Comparison of ENCODE assay signal across 21 cellular contexts in genomic region chr10:69501657-69502056, GRCh38.
"Had no signal": no experiment of that assay in that cellular context is flagged by ENCODE, and none has a peak within 500 bp of the region (broad histone marks: within the 10 kb centered on the region; RNA-seq: fewer than 3 reads in every experiment).

No MANE protein-coding gene starts in this region.

- H3K36me3 Mint-ChIP-seq: natural killer cell treated with Interleukin-12 subunit alpha and Interleukin-12 subunit beta and Interleukin-15 and Interleukin-18, amount 100 ng/mL, for 72 hours; stimulated activated memory B cell treated with anti-CD40 and anti-IgM and Interleukin-4, amounts not matched to agents 10 μg/mL and 1 μg/mL and 100 μg/mL, for 72 hours had no signal

- ATAC-seq: activated CD8-positive, alpha-beta T cell treated with anti-CD3 and anti-CD28 coated beads, Interleukin-2, amount 10 ng/mL, durations not matched to agents 7 days and 5 days; activated naive CD8-positive, alpha-beta T cell treated with anti-CD3 and anti-CD28 coated beads, Interleukin-2, amount 50 U/mL, for 24 hours; left lung; natural killer cell treated with Interleukin-12 subunit alpha and Interleukin-12 subunit beta and Interleukin-15 and Interleukin-18, amount 100 ng/mL, for 72 hours; pancreas; psoas muscle; right cardiac atrium; SK-N-SH treated with all-trans-retinoic acid at 6 μM for 48 hours; stimulated activated memory B cell treated with anti-CD40 and anti-IgM and Interleukin-4, amounts not matched to agents 10 μg/mL and 1 μg/mL and 100 μg/mL, for 72 hours had no signal

- H3K9me3 ChIP-seq: left lung, neutrophil, pancreas, psoas muscle had no signal

- H3K27ac ChIP-seq: left lung, neutrophil, pancreas, skin epidermis, VCaP had no signal

- H3K4me3 Mint-ChIP-seq: activated CD4-positive, alpha-beta T cell treated with anti-CD3 and anti-CD28 coated beads, Interleukin-2, amount 10 ng/mL, durations not matched to agents 7 days and 5 days; activated CD8-positive, alpha-beta T cell treated with anti-CD3 and anti-CD28 coated beads, Interleukin-2, amount 10 ng/mL, durations not matched to agents 7 days and 5 days; activated naive CD8-positive, alpha-beta T cell treated with anti-CD3 and anti-CD28 coated beads, Interleukin-2, amount 50 U/mL, for 24 hours; activated T-cell treated with anti-CD3 and anti-CD28 coated beads, Interleukin-2, amount 50 U/mL, for 24 hours; natural killer cell treated with Interleukin-12 subunit alpha and Interleukin-12 subunit beta and Interleukin-15 and Interleukin-18, amount 100 ng/mL, for 72 hours; stimulated activated memory B cell treated with anti-CD40 and anti-IgM and Interleukin-4, amounts not matched to agents 10 μg/mL and 1 μg/mL and 100 μg/mL, for 72 hours; T-helper 2 cell treated with Interferon-gamma antibody and Interleukin-4, amounts not matched to agents 5 μg/mL and 100 μg/mL, for 36 hours had no signal

- H3K4me3 ChIP-seq: left lung, pancreas, psoas muscle, skin epidermis had no signal

- H3K27me3 ChIP-seq: left lung, neutrophil, pancreas had no signal

- H3K4me1 ChIP-seq: left lung, pancreas had no signal

- H3K9me3 Mint-ChIP-seq: activated CD4-positive, alpha-beta T cell treated with anti-CD3 and anti-CD28 coated beads, Interleukin-2, amount 10 ng/mL, durations not matched to agents 7 days and 5 days; activated naive CD8-positive, alpha-beta T cell treated with anti-CD3 and anti-CD28 coated beads, Interleukin-2, amount 50 U/mL, for 24 hours; activated T-cell treated with anti-CD3 and anti-CD28 coated beads, Interleukin-2, amount 50 U/mL, for 24 hours; natural killer cell treated with Interleukin-12 subunit alpha and Interleukin-12 subunit beta and Interleukin-15 and Interleukin-18, amount 100 ng/mL, for 72 hours; stimulated activated memory B cell treated with anti-CD40 and anti-IgM and Interleukin-4, amounts not matched to agents 10 μg/mL and 1 μg/mL and 100 μg/mL, for 72 hours; T-helper 2 cell treated with Interferon-gamma antibody and Interleukin-4, amounts not matched to agents 5 μg/mL and 100 μg/mL, for 36 hours had no signal

- H3K27ac Mint-ChIP-seq: activated CD4-positive, alpha-beta T cell treated with anti-CD3 and anti-CD28 coated beads, Interleukin-2, amount 10 ng/mL, durations not matched to agents 7 days and 5 days; activated CD8-positive, alpha-beta T cell treated with anti-CD3 and anti-CD28 coated beads, Interleukin-2, amount 10 ng/mL, durations not matched to agents 7 days and 5 days; activated naive CD8-positive, alpha-beta T cell treated with anti-CD3 and anti-CD28 coated beads, Interleukin-2, amount 50 U/mL, for 24 hours; activated T-cell treated with anti-CD3 and anti-CD28 coated beads, Interleukin-2, amount 50 U/mL, for 24 hours; natural killer cell treated with Interleukin-12 subunit alpha and Interleukin-12 subunit beta and Interleukin-15 and Interleukin-18, amount 100 ng/mL, for 72 hours; stimulated activated memory B cell treated with anti-CD40 and anti-IgM and Interleukin-4, amounts not matched to agents 10 μg/mL and 1 μg/mL and 100 μg/mL, for 72 hours; T-helper 2 cell treated with Interferon-gamma antibody and Interleukin-4, amounts not matched to agents 5 μg/mL and 100 μg/mL, for 36 hours had no signal

- H3K36me3 ChIP-seq: neutrophil, pancreas had no signal

- H3K27me3 Mint-ChIP-seq: activated CD4-positive, alpha-beta T cell treated with anti-CD3 and anti-CD28 coated beads, Interleukin-2, amount 10 ng/mL, durations not matched to agents 7 days and 5 days; activated naive CD8-positive, alpha-beta T cell treated with anti-CD3 and anti-CD28 coated beads, Interleukin-2, amount 50 U/mL, for 24 hours; activated T-cell treated with anti-CD3 and anti-CD28 coated beads, Interleukin-2, amount 50 U/mL, for 24 hours; natural killer cell treated with Interleukin-12 subunit alpha and Interleukin-12 subunit beta and Interleukin-15 and Interleukin-18, amount 100 ng/mL, for 72 hours had no signal

- H3K4me1 Mint-ChIP-seq: activated naive CD8-positive, alpha-beta T cell treated with anti-CD3 and anti-CD28 coated beads, Interleukin-2, amount 50 U/mL, for 24 hours; stimulated activated memory B cell treated with anti-CD40 and anti-IgM and Interleukin-4, amounts not matched to agents 10 μg/mL and 1 μg/mL and 100 μg/mL, for 72 hours had no signal

- DNase-seq: activated CD4-positive, alpha-beta T cell treated with anti-CD3 and anti-CD28 coated beads, Interleukin-2, amount 10 ng/mL, durations not matched to agents 7 days and 5 days; activated CD4-positive, CD25-positive, alpha-beta regulatory T cell treated with anti-CD3 and anti-CD28 coated beads, Interleukin-2, amount 50 U/mL, for 72 hours; activated CD8-positive, alpha-beta T cell treated with anti-CD3 and anti-CD28 coated beads, Interleukin-2, amount 10 ng/mL, durations not matched to agents 7 days and 5 days; activated naive CD4-positive, alpha-beta T cell treated with anti-CD3 and anti-CD28 coated beads, Interleukin-2, amount 50 U/mL, for 16 hours; activated naive CD8-positive, alpha-beta T cell treated with anti-CD3 and anti-CD28 coated beads, Interleukin-2, amount 50 U/mL, for 24 hours; activated T-cell treated with anti-CD3 and anti-CD28 coated beads, Interleukin-2, amount 50 U/mL, for 24 hours; cortex of kidney; foreskin fibroblast; left lung; mammary epithelial cell; midbrain; pancreas; psoas muscle had no signal
